In the genomic region with DNA sequence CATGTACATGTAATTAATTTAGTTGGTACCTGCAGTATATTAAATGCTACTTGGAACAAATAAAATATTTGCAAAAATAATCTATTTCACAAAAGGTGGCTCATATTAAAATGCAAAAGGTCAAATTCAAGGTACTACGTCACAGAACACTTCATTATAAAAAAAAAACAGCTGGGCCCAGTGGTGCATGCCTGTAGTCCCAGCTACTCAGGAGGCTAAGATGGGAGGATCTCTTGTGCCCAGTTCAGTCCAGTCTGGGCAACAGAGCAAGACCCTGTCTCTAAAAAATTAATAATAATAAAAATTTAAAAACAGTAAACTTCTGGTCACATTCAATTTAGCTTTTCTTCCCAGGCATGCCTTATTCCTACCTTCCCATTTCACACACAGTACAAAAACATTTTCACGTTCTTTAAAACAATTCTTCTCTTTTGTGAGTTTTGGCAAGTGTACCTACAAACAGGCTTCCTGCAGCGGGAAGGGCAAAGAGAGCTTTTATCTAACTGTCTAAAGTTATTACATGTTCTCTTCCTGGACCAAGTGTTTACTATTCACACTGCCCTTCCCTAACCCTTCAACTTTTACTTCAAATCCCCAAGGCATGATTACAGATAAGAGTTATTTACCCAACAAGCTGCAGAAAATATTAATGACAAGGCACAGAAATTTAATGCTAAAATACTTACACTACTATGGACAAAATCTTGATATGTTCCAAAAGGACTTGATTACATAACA, we compare ENCODE assay signal across 13 cellular contexts. TPM values are rescaled to one million over a fixed set of nuclear protein-coding genes. Genes with fewer than 3 reads are reported as not detected.
DNase-seq lines count a peak whose midpoint lies in the region; ATAC-seq and TF ChIP-seq lines count a peak whose summit lies in the region.
"Had no signal": no experiment of that assay in that cellular context is flagged by ENCODE, and none has a peak within 500 bp of the region (broad histone marks: within the 10 kb centered on the region; RNA-seq: fewer than 3 reads in every experiment).

No MANE protein-coding gene starts in this region.

- no peaks in the 10 kb centered on the region for H3K27me3 ChIP-seq in dorsolateral prefrontal cortex
- H3K27me3 ChIP-seq: upper lobe of left lung had no signal

- no peak overlapping the region for H3K4me3 Mint-ChIP-seq in activated CD8-positive, alpha-beta T cell treated with anti-CD3 and anti-CD28 coated beads, Interleukin-2, amount 10 ng/mL, durations not matched to agents 7 days and 5 days

- in situ Hi-C loops in G401 (cut with HindIII; ENCODE audit: low sequenced_read_pairs): loop anchor here (25.0 kb wide), 1 partner anchor 107 kb away; a partner anchor contains a TSS

- no peaks in the 10 kb centered on the region for H3K27me3 Mint-ChIP-seq in activated CD8-positive, alpha-beta T cell treated with anti-CD3 and anti-CD28 coated beads, Interleukin-2, amount 10 ng/mL, durations not matched to agents 7 days and 5 days (ENCODE audit: low read depth)

- peak overlapping the region in 47 of 59 donors; percentile 1 to 74 (median 43) for H3K27ac ChIP-seq in dorsolateral prefrontal cortex

- no peak for TF ChIP-seq CTCF in dorsolateral prefrontal cortex (IDR thresholded peaks at IDR 0.05 in 54 of 56, conservative IDR thresholded peaks at IDR 0.05 in 2 of 56; ENCODE audit: low read depth in 1 of 56, partially characterized antibody in 56 of 56)

- peak overlapping the region in 7 of 59 donors; percentile 0 to 20 (median 4) for H3K4me3 ChIP-seq in dorsolateral prefrontal cortex
- H3K4me3 ChIP-seq: upper lobe of left lung had no signal

- DNase-seq in G401 (ENCODE audit: low spot score) (peak; percentile 46), dorsolateral prefrontal cortex (no peak), left kidney (ENCODE audit: low read depth, low spot score) (peak; percentile 28), sciatic nerve (ENCODE audit: low spot score) (no peak), NCI-H2107 (lab: John Stamatoyannopoulos, UW) (no peak), NCI-H146 treated with DMSO at 0.1 percent for 48 hours (lab: John Stamatoyannopoulos, UW; ENCODE audit: unreplicated experiment) (no peak)
- DNase-seq in stimulated activated naive CD4-positive, alpha-beta T cell (lab: John Stamatoyannopoulos, UW): no peak
- no peak for DNase-seq in activated CD8-positive, alpha-beta T cell treated with anti-CD3 and anti-CD28 coated beads, Interleukin-2, amount 10 ng/mL, durations not matched to agents 7 days and 5 days
- DNase-seq: ACHN, NCI-H1436 treated with DMSO at 0.1 percent for 48 hours, NCI-H82, SHP77, upper lobe of left lung had no signal

- H3K36me3 Mint-ChIP-seq in activated CD8-positive, alpha-beta T cell treated with anti-CD3 and anti-CD28 coated beads, Interleukin-2, amount 10 ng/mL, durations not matched to agents 7 days and 5 days (ENCODE audit: low read depth): no peaks in the 10 kb centered on the region

- no peak overlapping the region for H3K27ac Mint-ChIP-seq in activated CD8-positive, alpha-beta T cell treated with anti-CD3 and anti-CD28 coated beads, Interleukin-2, amount 10 ng/mL, durations not matched to agents 7 days and 5 days

- POLR2A ChIA-PET in activated CD8-positive, alpha-beta T cell treated with anti-CD3 and anti-CD28 coated beads, Interleukin-2, amount 10 ng/mL, durations not matched to agents 7 days and 5 days (lab: Charles Lee): no interaction called here

- CTCF ChIA-PET in activated CD8-positive, alpha-beta T cell treated with anti-CD3 and anti-CD28 coated beads, Interleukin-2, amount 10 ng/mL, durations not matched to agents 7 days and 5 days (lab: Charles Lee): no interaction called here

- intact Hi-C loops in dorsolateral prefrontal cortex (cut with DNase I): no loop called here
- intact Hi-C loops in sciatic nerve (cut with DNase I): no loop called here

- ATAC-seq in sciatic nerve: peak; percentile 79
- ATAC-seq in activated CD8-positive, alpha-beta T cell treated with anti-CD3 and anti-CD28 coated beads, Interleukin-2, amount 10 ng/mL, durations not matched to agents 7 days and 5 days: no peak

- H3K4me1 Mint-ChIP-seq in activated CD8-positive, alpha-beta T cell treated with anti-CD3 and anti-CD28 coated beads, Interleukin-2, amount 10 ng/mL, durations not matched to agents 7 days and 5 days (ENCODE audit: low read depth): no peaks in the 10 kb centered on the region

- H3K9me3 Mint-ChIP-seq in activated CD8-positive, alpha-beta T cell treated with anti-CD3 and anti-CD28 coated beads, Interleukin-2, amount 10 ng/mL, durations not matched to agents 7 days and 5 days (ENCODE audit: insufficient read depth): no peaks in the 10 kb centered on the region

RNA-seq across cellular contexts. Expression of a gene that starts 10.7 kb away (rescaled TPM):
- total RNA-seq in G401 (2014; rRNA removed; shearing (Covaris generic)): 19.9 and 28.8 TPM in 2 replicates
- total RNA-seq in dorsolateral prefrontal cortex: 100 to 1,000 TPM in 118 of 120 experiments, 10 to 100 TPM in 2; 73.4 to 236 (median 142) TPM
- 139 TPM for total RNA-seq in sciatic nerve
- total RNA-seq in activated CD8-positive, alpha-beta T cell treated with anti-CD3 and anti-CD28 coated beads, Interleukin-2, amount 10 ng/mL, durations not matched to agents 7 days and 5 days: 1 to 10 TPM; 7.4 to 8.5 TPM

Comparison
In these comparisons a context has a peak if more than half of its experiments do, and no peak if none do; other contexts are left out.
1. DNase-seq: peak in G401 (single experiment) and left kidney (single experiment); none in dorsolateral prefrontal cortex (0 of 10), sciatic nerve (single experiment), stimulated activated naive CD4-positive, alpha-beta T cell (0 of 6), NCI-H2107 (single experiment), activated CD8-positive, alpha-beta T cell treated with anti-CD3 and anti-CD28 coated beads, Interleukin-2, amount 10 ng/mL, durations not matched to agents 7 days and 5 days (single experiment) and NCI-H146 treated with DMSO at 0.1 percent for 48 hours (single experiment).